Comparison of ENCODE assay signal across 26 cellular contexts in genomic region chr21:45116066-45116465, GRCh38.
"Had no signal": no experiment of that assay in that cellular context is flagged by ENCODE, and none has a peak within 500 bp of the region (broad histone marks: within the 10 kb centered on the region; RNA-seq: fewer than 3 reads in every experiment).

No MANE protein-coding gene starts in this region.

- DNase-seq: hippocampal formation; kidney; left colon; left lung; lower lobe of right lung; mammary epithelial cell; mesenchymal stem cell; naive thymus-derived CD4-positive, alpha-beta T cell; ovary; right lobe of liver; stimulated activated CD4-positive, alpha-beta T cell treated with anti-CD3 and anti-CD28 coated beads, Interleukin-12 subunit alpha, Interleukin-12 subunit beta, amount 100 ng/mL, for 4 hours; stimulated activated CD4-positive, alpha-beta T cell treated with anti-CD3 and anti-CD28 coated beads, Interleukin-15, amount 100 ng/mL, for 24 hours; stimulated activated CD4-positive, alpha-beta T cell treated with anti-CD3 and anti-CD28 coated beads, Interleukin-2, amount 100 ng/mL, for 24 hours; stimulated activated CD4-positive, alpha-beta T cell treated with anti-CD3 and anti-CD28 coated beads, Interleukin-4, amount 100 ng/mL, for 1 hour; stimulated activated naive B cell treated with anti-CD40 and anti-IgM and Interleukin-4, amounts not matched to agents 10 μg/mL and 1 μg/mL and 100 μg/mL, for 72 hours; stimulated activated naive CD8-positive, alpha-beta T cell treated with anti-CD3 and anti-CD28 coated beads, Interleukin-15, Interleukin-2, amounts not matched to agents 100 U/mL and 50 U/mL, for 24 hours; stomach; testis; thyroid gland; transverse colon; upper lobe of left lung had no signal

- H3K4me3 ChIP-seq: left lung, lower lobe of right lung, ovary, right atrium auricular region, right lobe of liver, smooth muscle cell, stomach, testis, thyroid gland, transverse colon, upper lobe of left lung had no signal

- H3K27ac ChIP-seq: left lung, lower lobe of right lung, ovary, right lobe of liver, stomach, testis, thyroid gland, transverse colon, upper lobe of left lung had no signal

- H3K4me1 ChIP-seq: right lobe of liver, testis had no signal

- FAIRE-seq: islet of Langerhans, kidney, urothelium cell line had no signal

- ATAC-seq: left colon; left lung; lower lobe of right lung; naive thymus-derived CD4-positive, alpha-beta T cell; natural killer cell treated with Interleukin-12 subunit alpha and Interleukin-12 subunit beta and Interleukin-15 and Interleukin-18, amount 100 ng/mL, for 72 hours; right lobe of liver; stimulated activated naive B cell treated with anti-CD40 and anti-IgM and Interleukin-4, amounts not matched to agents 10 μg/mL and 1 μg/mL and 100 μg/mL, for 72 hours; stimulated activated naive CD8-positive, alpha-beta T cell treated with anti-CD3 and anti-CD28 coated beads, Interleukin-15, Interleukin-2, amounts not matched to agents 100 U/mL and 50 U/mL, for 24 hours had no signal

- H3K4me2 ChIP-seq: smooth muscle cell had no signal

- H3K27me3 ChIP-seq: left lung, ovary, right atrium auricular region, right lobe of liver, stomach, testis, thyroid gland, transverse colon, upper lobe of left lung had no signal

- H3K9me3 ChIP-seq: left lung, lower lobe of right lung, ovary, right atrium auricular region, right lobe of liver, testis, thyroid gland, transverse colon, upper lobe of left lung had no signal

- H3K36me3 ChIP-seq: left lung, lower lobe of right lung, ovary, right atrium auricular region, right lobe of liver, thyroid gland, transverse colon had no signal
